ENCODE assay signal across 11 cellular contexts in genomic region chr17:75228305-75228704, GRCh38. TPM values are rescaled to one million over a fixed set of nuclear protein-coding genes. Genes with fewer than 3 reads are reported as not detected.
DNase-seq lines count a peak whose midpoint lies in the region; ATAC-seq and TF ChIP-seq lines count a peak whose summit lies in the region.
"Had no signal": no experiment of that assay in that cellular context is flagged by ENCODE, and none has a peak within 500 bp of the region (broad histone marks: within the 10 kb centered on the region; RNA-seq: fewer than 3 reads in every experiment).

No MANE protein-coding gene starts in this region.

- H3K4me3 Mint-ChIP-seq in stimulated activated effector memory CD8-positive, alpha-beta T cell treated with anti-CD3 and anti-CD28 coated beads, Interleukin-12 subunit alpha, Interleukin-12 subunit beta, amount 100 ng/mL, for 72 hours, result no peak overlapping the region
- H3K4me3 Mint-ChIP-seq: activated naive CD4-positive, alpha-beta T cell treated with anti-CD3 and anti-CD28 coated beads, Interleukin-2, amount 10 ng/mL, durations not matched to agents 7 days and 5 days had no signal

- ATAC-seq in gastroesophageal sphincter, result peak; percentile 66
- ATAC-seq in stimulated activated effector memory CD8-positive, alpha-beta T cell treated with anti-CD3 and anti-CD28 coated beads, Interleukin-12 subunit alpha, Interleukin-12 subunit beta, amount 100 ng/mL, for 72 hours, result no peak

- TF ChIP-seq EP300 in gastroesophageal sphincter (IDR thresholded peaks at IDR 0.05), result no peak

- no peaks in the 10 kb centered on the region for H3K9me3 ChIP-seq in gastroesophageal sphincter

- H3K36me3 Mint-ChIP-seq in stimulated activated effector memory CD8-positive, alpha-beta T cell treated with anti-CD3 and anti-CD28 coated beads, Interleukin-12 subunit alpha, Interleukin-12 subunit beta, amount 100 ng/mL, for 72 hours, result peaks cover 98% of the 10 kb centered on the region

- H3K9me3 Mint-ChIP-seq in stimulated activated effector memory CD8-positive, alpha-beta T cell treated with anti-CD3 and anti-CD28 coated beads, Interleukin-12 subunit alpha, Interleukin-12 subunit beta, amount 100 ng/mL, for 72 hours, result no peaks in the 10 kb centered on the region
- H3K9me3 Mint-ChIP-seq: activated naive CD4-positive, alpha-beta T cell treated with anti-CD3 and anti-CD28 coated beads, Interleukin-2, amount 10 ng/mL, durations not matched to agents 7 days and 5 days had no signal

- H3K27me3 ChIP-seq in gastroesophageal sphincter (no peaks in the 10 kb centered on the region), brain microvascular endothelial cell (replicated peaks) (no peaks in the 10 kb centered on the region)

- H3K27ac ChIP-seq in gastroesophageal sphincter (peak overlapping the region in 3 of 4 donors; percentile 37 to 55 (median 46)), brain microvascular endothelial cell (no peak overlapping the region)
- H3K27ac ChIP-seq: WERI-Rb-1 had no signal

- no peaks in the 10 kb centered on the region for H3K4me1 Mint-ChIP-seq in stimulated activated effector memory CD8-positive, alpha-beta T cell treated with anti-CD3 and anti-CD28 coated beads, Interleukin-12 subunit alpha, Interleukin-12 subunit beta, amount 100 ng/mL, for 72 hours
- H3K4me1 Mint-ChIP-seq: activated naive CD4-positive, alpha-beta T cell treated with anti-CD3 and anti-CD28 coated beads, Interleukin-2, amount 10 ng/mL, durations not matched to agents 7 days and 5 days had no signal

- TF ChIP-seq CTCF in gastroesophageal sphincter (IDR thresholded peaks at IDR 0.05), result no peak
- no peak for TF ChIP-seq CTCF in brain microvascular endothelial cell (IDR thresholded peaks at IDR 0.05; ENCODE audit: low read depth, low read length, missing control alignments)

- H3K4me3 ChIP-seq in gastroesophageal sphincter (no peak overlapping the region), brain microvascular endothelial cell (ENCODE audit: low read depth, low read length) (no peak overlapping the region)

- no peak for TF ChIP-seq POLR2A in gastroesophageal sphincter (IDR thresholded peaks at IDR 0.05)

- H3K4me1 ChIP-seq in gastroesophageal sphincter, result peaks cover 0 to 16% (median 0%) of the 10 kb centered on the region in 3 donors

- in situ Hi-C loops in brain microvascular endothelial cell (cut with HindIII; ENCODE audit: low pct_ligation_motif_present, low sequenced_read_pairs), result no loop called here

- peak; percentile 38 for DNase-seq in NOMO-1 treated with dmso at 0.1 percent for 144 hours (lab: John Stamatoyannopoulos, UW; ENCODE audit: unreplicated experiment)
- no peak for DNase-seq in stimulated activated effector memory CD8-positive, alpha-beta T cell treated with anti-CD3 and anti-CD28 coated beads, Interleukin-12 subunit alpha, Interleukin-12 subunit beta, amount 100 ng/mL, for 72 hours (ENCODE audit: low spot score in 2 of 2)
- no peak for DNase-seq in brain microvascular endothelial cell
- DNase-seq in central memory CD4-positive, alpha-beta T cell, result no peak
- DNase-seq in activated naive CD4-positive, alpha-beta T cell treated with anti-CD3 and anti-CD28 coated beads, Interleukin-2, amount 50 U/mL, for 16 hours, result no peak
- DNase-seq: activated naive CD4-positive, alpha-beta T cell treated with anti-CD3 and anti-CD28 coated beads, Interleukin-2, amount 10 ng/mL, durations not matched to agents 7 days and 5 days; GOT3; NCI-H1092 treated with DMSO at 0.1 percent for 48 hours; OCI-M1; WERI-Rb-1 had no signal

- H3K36me3 ChIP-seq in gastroesophageal sphincter (peaks cover 0 to 98% of the 10 kb centered on the region in 2 donors), brain microvascular endothelial cell (replicated peaks) (peaks cover 55% of the 10 kb centered on the region)

- peak overlapping the region; percentile 64 for H3K27ac Mint-ChIP-seq in stimulated activated effector memory CD8-positive, alpha-beta T cell treated with anti-CD3 and anti-CD28 coated beads, Interleukin-12 subunit alpha, Interleukin-12 subunit beta, amount 100 ng/mL, for 72 hours
- H3K27ac Mint-ChIP-seq: activated naive CD4-positive, alpha-beta T cell treated with anti-CD3 and anti-CD28 coated beads, Interleukin-2, amount 10 ng/mL, durations not matched to agents 7 days and 5 days had no signal

- WGBS in gastroesophageal sphincter (ENCODE audit: low coverage in 1 of 2), 2 donors, result 45 to 50% methylated on average over 1 to 2 of the region's 2 CpGs

RNA-seq across cellular contexts. Expression of gene NUP85, which starts 22.8 kb away (rescaled TPM):
- 10 to 100 TPM; 19.6 to 62.3 (median 22.3) TPM for total RNA-seq in gastroesophageal sphincter

RNA-seq across cellular contexts. Expression of gene GGA3, which starts 33.1 kb away (rescaled TPM):
- 10 to 100 TPM; 19.5 to 27.8 (median 24.5) TPM for total RNA-seq in gastroesophageal sphincter

RNA-seq across cellular contexts. Expression of gene MRPS7, which starts 33.4 kb away (rescaled TPM):
- 10 to 100 TPM; 35.0 to 46.4 (median 38.3) TPM for total RNA-seq in gastroesophageal sphincter

RNA-seq across cellular contexts. Expression of gene MIF4GD, which starts 42.7 kb away (rescaled TPM):
- 10 to 100 TPM; 28.5 to 50.7 (median 44.4) TPM for total RNA-seq in gastroesophageal sphincter

RNA-seq across cellular contexts. Expression of gene SUMO2, which starts 45.5 kb away (rescaled TPM):
- total RNA-seq in gastroesophageal sphincter, result 10 to 100 TPM; 67.7 to 95.2 (median 69.9) TPM
